ENCODE assay signal across 1 cellular context in genomic region chr20:22245139-22245538, GRCh38.
A peak's percentile ranks its signal among the peaks of the same experiment; 100 is the strongest.
TF ChIP-seq lines count a peak whose summit lies in the region.

No MANE protein-coding gene starts in this region.

TF ChIP-seq in HepG2, 621 proteins besides CTCF, POLR2A, EP300 and RAD21 (continued from another document and continues in another):
- TF ChIP-seq ZBTB46 (CRISPR knock-in tag; IDR thresholded peaks at IDR 0.05; ENCODE audit: borderline replicate concordance): no peak
- 0 out of 2 replicates have a peak, but pooled peaks have one; percentile 61 for TF ChIP-seq ZNF850 (CRISPR knock-in tag; conservative IDR thresholded peaks at IDR 0.05)
- no peak for TF ChIP-seq NONO (IDR thresholded peaks at IDR 0.05)
- peak; percentile 66 for TF ChIP-seq NONO (CRISPR knock-in tag; conservative IDR thresholded peaks at IDR 0.05)
- TF ChIP-seq TBX2 (CRISPR knock-in tag; IDR thresholded peaks at IDR 0.05; ENCODE audit: borderline replicate concordance): peak; percentile 48; the same call in 1 of the 2 replicates
- TF ChIP-seq ZNF17 (CRISPR knock-in tag; IDR thresholded peaks at IDR 0.05): no peak
- TF ChIP-seq CBX5 (CRISPR knock-in tag; IDR thresholded peaks at IDR 0.05; ENCODE audit: borderline replicate concordance): no peak
- no peak; the same call in 1 of the 2 replicates for TF ChIP-seq TARDBP (CRISPR knock-in tag; IDR thresholded peaks at IDR 0.05)
- TF ChIP-seq ZNF331 (CRISPR knock-in tag; IDR thresholded peaks at IDR 0.05): peak; percentile 43; the same call in 1 of the 2 replicates
- no peak for TF ChIP-seq BRF2 (CRISPR knock-in tag; IDR thresholded peaks at IDR 0.05)
- peak; percentile 62; the same call in 1 of the 2 replicates for TF ChIP-seq ZNF292 (CRISPR knock-in tag; IDR thresholded peaks at IDR 0.05; ENCODE audit: borderline replicate concordance, low read depth)
- TF ChIP-seq ZMYM4 (CRISPR knock-in tag; IDR thresholded peaks at IDR 0.05): peak; percentile 72; the same call in 1 of the 2 replicates
- no peak for TF ChIP-seq PAX8 (CRISPR knock-in tag; IDR thresholded peaks at IDR 0.05; ENCODE audit: borderline replicate concordance)
- TF ChIP-seq ZNF782 (CRISPR knock-in tag; IDR thresholded peaks at IDR 0.05; ENCODE audit: borderline replicate concordance): no peak
- TF ChIP-seq ARNTL (CRISPR knock-in tag; IDR thresholded peaks at IDR 0.05): peak; percentile 93
- TF ChIP-seq ZNF180 (CRISPR knock-in tag; IDR thresholded peaks at IDR 0.05; ENCODE audit: borderline replicate concordance, low read depth): no peak
- TF ChIP-seq RNF2 (conservative IDR thresholded peaks at IDR 0.05; ENCODE audit: low read depth): peak; percentile 61; the same call in 1 of the 2 replicates
- peak; percentile 64; the same call in 1 of the 2 replicates for TF ChIP-seq ZSCAN25 (CRISPR knock-in tag; IDR thresholded peaks at IDR 0.05)
- TF ChIP-seq WIZ (CRISPR knock-in tag; IDR thresholded peaks at IDR 0.05): peak; percentile 72; the same call in 1 of the 2 replicates
- TF ChIP-seq SP1 (IDR thresholded peaks at IDR 0.05): no peak
- no peak for TF ChIP-seq SP1 (CRISPR knock-in tag; IDR thresholded peaks at IDR 0.05)
- TF ChIP-seq, protein P1, sequence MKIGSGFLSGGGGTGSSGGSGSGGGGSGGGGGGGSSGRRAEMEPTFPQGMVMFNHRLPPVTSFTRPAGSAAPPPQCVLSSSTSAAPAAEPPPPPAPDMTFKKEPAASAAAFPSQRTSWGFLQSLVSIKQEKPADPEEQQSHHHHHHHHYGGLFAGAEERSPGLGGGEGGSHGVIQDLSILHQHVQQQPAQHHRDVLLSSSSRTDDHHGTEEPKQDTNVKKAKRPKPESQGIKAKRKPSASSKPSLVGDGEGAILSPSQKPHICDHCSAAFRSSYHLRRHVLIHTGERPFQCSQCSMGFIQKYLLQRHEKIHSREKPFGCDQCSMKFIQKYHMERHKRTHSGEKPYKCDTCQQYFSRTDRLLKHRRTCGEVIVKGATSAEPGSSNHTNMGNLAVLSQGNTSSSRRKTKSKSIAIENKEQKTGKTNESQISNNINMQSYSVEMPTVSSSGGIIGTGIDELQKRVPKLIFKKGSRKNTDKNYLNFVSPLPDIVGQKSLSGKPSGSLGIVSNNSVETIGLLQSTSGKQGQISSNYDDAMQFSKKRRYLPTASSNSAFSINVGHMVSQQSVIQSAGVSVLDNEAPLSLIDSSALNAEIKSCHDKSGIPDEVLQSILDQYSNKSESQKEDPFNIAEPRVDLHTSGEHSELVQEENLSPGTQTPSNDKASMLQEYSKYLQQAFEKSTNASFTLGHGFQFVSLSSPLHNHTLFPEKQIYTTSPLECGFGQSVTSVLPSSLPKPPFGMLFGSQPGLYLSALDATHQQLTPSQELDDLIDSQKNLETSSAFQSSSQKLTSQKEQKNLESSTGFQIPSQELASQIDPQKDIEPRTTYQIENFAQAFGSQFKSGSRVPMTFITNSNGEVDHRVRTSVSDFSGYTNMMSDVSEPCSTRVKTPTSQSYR (CRISPR knock-in tag; IDR thresholded peaks at IDR 0.05; ENCODE audit: borderline replicate concordance): peak; percentile 93
- no peak for TF ChIP-seq IKZF4 (CRISPR knock-in tag; IDR thresholded peaks at IDR 0.05; ENCODE audit: borderline replicate concordance, low read depth, not compliant biosample characterization)
- no peak for TF ChIP-seq KDM5A (IDR thresholded peaks at IDR 0.05; ENCODE audit: borderline replicate concordance, low read length)
- peak; percentile 97 for TF ChIP-seq BHLHE40 (IDR thresholded peaks at IDR 0.05; ENCODE audit: low read length)
- TF ChIP-seq, protein P2, sequence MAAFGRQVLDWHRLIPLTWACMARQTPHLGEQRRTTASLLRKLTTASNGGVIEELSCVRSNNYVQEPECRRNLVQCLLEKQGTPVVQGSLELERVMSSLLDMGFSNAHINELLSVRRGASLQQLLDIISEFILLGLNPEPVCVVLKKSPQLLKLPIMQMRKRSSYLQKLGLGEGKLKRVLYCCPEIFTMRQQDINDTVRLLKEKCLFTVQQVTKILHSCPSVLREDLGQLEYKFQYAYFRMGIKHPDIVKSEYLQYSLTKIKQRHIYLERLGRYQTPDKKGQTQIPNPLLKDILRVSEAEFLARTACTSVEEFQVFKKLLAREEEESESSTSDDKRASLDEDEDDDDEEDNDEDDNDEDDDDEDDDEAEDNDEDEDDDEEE (CRISPR knock-in tag; IDR thresholded peaks at IDR 0.05): no peak
- no peak for TF ChIP-seq FOXK2 (IDR thresholded peaks at IDR 0.05)
- no peak for TF ChIP-seq ZNF224 (CRISPR knock-in tag; IDR thresholded peaks at IDR 0.05)
- TF ChIP-seq FOXP1 (IDR thresholded peaks at IDR 0.05): no peak
- peak; percentile 47; the same call in 1 of the 2 replicates for TF ChIP-seq FOXP1 (CRISPR knock-in tag; IDR thresholded peaks at IDR 0.05)
- TF ChIP-seq NCOA1 (CRISPR knock-in tag; IDR thresholded peaks at IDR 0.05): no peak
- no peak for TF ChIP-seq ZC3H13 (CRISPR knock-in tag; IDR thresholded peaks at IDR 0.05)
- TF ChIP-seq PRPF4 (IDR thresholded peaks at IDR 0.05; ENCODE audit: low read depth, low read length, poor library complexity, severe bottlenecking): no peak
- no peak for TF ChIP-seq ZBTB7A (CRISPR knock-in tag; IDR thresholded peaks at IDR 0.05)
- TF ChIP-seq XBP1 (CRISPR knock-in tag; IDR thresholded peaks at IDR 0.05): no peak
- TF ChIP-seq, protein P3, sequence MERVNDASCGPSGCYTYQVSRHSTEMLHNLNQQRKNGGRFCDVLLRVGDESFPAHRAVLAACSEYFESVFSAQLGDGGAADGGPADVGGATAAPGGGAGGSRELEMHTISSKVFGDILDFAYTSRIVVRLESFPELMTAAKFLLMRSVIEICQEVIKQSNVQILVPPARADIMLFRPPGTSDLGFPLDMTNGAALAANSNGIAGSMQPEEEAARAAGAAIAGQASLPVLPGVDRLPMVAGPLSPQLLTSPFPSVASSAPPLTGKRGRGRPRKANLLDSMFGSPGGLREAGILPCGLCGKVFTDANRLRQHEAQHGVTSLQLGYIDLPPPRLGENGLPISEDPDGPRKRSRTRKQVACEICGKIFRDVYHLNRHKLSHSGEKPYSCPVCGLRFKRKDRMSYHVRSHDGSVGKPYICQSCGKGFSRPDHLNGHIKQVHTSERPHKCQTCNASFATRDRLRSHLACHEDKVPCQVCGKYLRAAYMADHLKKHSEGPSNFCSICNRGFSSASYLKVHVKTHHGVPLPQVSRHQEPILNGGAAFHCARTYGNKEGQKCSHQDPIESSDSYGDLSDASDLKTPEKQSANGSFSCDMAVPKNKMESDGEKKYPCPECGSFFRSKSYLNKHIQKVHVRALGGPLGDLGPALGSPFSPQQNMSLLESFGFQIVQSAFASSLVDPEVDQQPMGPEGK (CRISPR knock-in tag; IDR thresholded peaks at IDR 0.05): peak; percentile 45; the same call in 1 of the 2 replicates
- TF ChIP-seq FOXK1 (CRISPR knock-in tag; IDR thresholded peaks at IDR 0.05; ENCODE audit: borderline replicate concordance, low read depth): peak; percentile 50; the same call in 1 of the 2 replicates
- peak; percentile 54; the same call in 1 of the 2 replicates for TF ChIP-seq ZNF816 (CRISPR knock-in tag; IDR thresholded peaks at IDR 0.05; ENCODE audit: borderline replicate concordance)
- no peak for TF ChIP-seq BRCA1 (CRISPR knock-in tag; IDR thresholded peaks at IDR 0.05)
- peak; percentile 50; the same call in 1 of the 2 replicates for TF ChIP-seq PHF21A (CRISPR knock-in tag; IDR thresholded peaks at IDR 0.05)
- TF ChIP-seq NR2F2 (IDR thresholded peaks at IDR 0.05; ENCODE audit: borderline replicate concordance, low read depth): no peak
- TF ChIP-seq KLF6 (CRISPR knock-in tag; IDR thresholded peaks at IDR 0.05): no peak
- peak; percentile 71; the same call in 1 of the 2 replicates for TF ChIP-seq HOXA3 (CRISPR knock-in tag; IDR thresholded peaks at IDR 0.05)
- peak; percentile 69; the same call in 1 of the 2 replicates for TF ChIP-seq AHDC1 (CRISPR knock-in tag; IDR thresholded peaks at IDR 0.05; ENCODE audit: borderline replicate concordance)
- TF ChIP-seq PAWR (CRISPR knock-in tag; IDR thresholded peaks at IDR 0.05; ENCODE audit: borderline replicate concordance): no peak
- TF ChIP-seq, protein P4, sequence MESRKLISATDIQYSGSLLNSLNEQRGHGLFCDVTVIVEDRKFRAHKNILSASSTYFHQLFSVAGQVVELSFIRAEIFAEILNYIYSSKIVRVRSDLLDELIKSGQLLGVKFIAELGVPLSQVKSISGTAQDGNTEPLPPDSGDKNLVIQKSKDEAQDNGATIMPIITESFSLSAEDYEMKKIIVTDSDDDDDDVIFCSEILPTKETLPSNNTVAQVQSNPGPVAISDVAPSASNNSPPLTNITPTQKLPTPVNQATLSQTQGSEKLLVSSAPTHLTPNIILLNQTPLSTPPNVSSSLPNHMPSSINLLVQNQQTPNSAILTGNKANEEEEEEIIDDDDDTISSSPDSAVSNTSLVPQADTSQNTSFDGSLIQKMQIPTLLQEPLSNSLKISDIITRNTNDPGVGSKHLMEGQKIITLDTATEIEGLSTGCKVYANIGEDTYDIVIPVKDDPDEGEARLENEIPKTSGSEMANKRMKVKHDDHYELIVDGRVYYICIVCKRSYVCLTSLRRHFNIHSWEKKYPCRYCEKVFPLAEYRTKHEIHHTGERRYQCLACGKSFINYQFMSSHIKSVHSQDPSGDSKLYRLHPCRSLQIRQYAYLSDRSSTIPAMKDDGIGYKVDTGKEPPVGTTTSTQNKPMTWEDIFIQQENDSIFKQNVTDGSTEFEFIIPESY (CRISPR knock-in tag; IDR thresholded peaks at IDR 0.05): no peak
- TF ChIP-seq, protein P5, sequence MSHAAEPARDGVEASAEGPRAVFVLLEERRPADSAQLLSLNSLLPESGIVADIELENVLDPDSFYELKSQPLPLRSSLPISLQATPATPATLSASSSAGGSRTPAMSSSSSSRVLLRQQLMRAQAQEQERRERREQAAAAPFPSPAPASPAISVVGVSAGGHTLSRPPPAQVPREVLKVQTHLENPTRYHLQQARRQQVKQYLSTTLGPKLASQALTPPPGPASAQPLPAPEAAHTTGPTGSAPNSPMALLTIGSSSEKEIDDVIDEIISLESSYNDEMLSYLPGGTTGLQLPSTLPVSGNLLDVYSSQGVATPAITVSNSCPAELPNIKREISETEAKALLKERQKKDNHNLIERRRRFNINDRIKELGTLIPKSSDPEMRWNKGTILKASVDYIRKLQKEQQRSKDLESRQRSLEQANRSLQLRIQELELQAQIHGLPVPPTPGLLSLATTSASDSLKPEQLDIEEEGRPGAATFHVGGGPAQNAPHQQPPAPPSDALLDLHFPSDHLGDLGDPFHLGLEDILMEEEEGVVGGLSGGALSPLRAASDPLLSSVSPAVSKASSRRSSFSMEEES (CRISPR knock-in tag; IDR thresholded peaks at IDR 0.05): peak; percentile 43; the same call in 1 of the 2 replicates
- TF ChIP-seq NR2F6 (IDR thresholded peaks at IDR 0.05): no peak
- peak; percentile 35; the same call in 1 of the 2 replicates for TF ChIP-seq NR2F6 (CRISPR knock-in tag; IDR thresholded peaks at IDR 0.05)
- no peak for TF ChIP-seq ETV6 (CRISPR knock-in tag; conservative IDR thresholded peaks at IDR 0.05)
